Comparison of ENCODE assay signal across 2 cellular contexts in the genomic region with DNA sequence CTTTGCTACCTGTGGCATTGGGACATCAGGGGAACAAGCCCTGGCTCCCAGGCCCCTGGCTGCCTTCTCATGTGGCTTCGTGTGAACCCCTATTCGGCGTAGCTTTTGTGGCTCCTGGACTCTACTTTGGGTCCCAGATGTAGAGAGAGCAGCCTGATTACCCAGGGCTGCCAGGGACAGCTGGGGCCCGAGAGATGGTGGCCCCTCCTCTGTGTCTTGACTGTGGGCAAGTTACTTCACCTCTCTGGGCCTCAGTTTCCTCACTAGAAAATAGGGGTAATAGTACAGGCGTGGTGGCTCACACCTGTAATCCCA.
TF ChIP-seq lines count a peak whose summit lies in the region.

No MANE protein-coding gene starts in this region.

TF ChIP-seq in HCT116, 20 proteins besides CTCF, POLR2A, EP300 and RAD21:
- TF ChIP-seq, protein P1, sequence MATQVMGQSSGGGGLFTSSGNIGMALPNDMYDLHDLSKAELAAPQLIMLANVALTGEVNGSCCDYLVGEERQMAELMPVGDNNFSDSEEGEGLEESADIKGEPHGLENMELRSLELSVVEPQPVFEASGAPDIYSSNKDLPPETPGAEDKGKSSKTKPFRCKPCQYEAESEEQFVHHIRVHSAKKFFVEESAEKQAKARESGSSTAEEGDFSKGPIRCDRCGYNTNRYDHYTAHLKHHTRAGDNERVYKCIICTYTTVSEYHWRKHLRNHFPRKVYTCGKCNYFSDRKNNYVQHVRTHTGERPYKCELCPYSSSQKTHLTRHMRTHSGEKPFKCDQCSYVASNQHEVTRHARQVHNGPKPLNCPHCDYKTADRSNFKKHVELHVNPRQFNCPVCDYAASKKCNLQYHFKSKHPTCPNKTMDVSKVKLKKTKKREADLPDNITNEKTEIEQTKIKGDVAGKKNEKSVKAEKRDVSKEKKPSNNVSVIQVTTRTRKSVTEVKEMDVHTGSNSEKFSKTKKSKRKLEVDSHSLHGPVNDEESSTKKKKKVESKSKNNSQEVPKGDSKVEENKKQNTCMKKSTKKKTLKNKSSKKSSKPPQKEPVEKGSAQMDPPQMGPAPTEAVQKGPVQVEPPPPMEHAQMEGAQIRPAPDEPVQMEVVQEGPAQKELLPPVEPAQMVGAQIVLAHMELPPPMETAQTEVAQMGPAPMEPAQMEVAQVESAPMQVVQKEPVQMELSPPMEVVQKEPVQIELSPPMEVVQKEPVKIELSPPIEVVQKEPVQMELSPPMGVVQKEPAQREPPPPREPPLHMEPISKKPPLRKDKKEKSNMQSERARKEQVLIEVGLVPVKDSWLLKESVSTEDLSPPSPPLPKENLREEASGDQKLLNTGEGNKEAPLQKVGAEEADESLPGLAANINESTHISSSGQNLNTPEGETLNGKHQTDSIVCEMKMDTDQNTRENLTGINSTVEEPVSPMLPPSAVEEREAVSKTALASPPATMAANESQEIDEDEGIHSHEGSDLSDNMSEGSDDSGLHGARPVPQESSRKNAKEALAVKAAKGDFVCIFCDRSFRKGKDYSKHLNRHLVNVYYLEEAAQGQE (IDR thresholded peaks at IDR 0.05; ENCODE audit: low read depth): no peak
- TF ChIP-seq EZH2 (IDR thresholded peaks at IDR 0.05): no peak
- TF ChIP-seq SIN3A (IDR thresholded peaks at IDR 0.05; ENCODE audit: low read depth): no peak
- TF ChIP-seq ZNF274 (IDR thresholded peaks at IDR 0.05; ENCODE audit: low read depth, low read length): no peak
- TF ChIP-seq SP1 (IDR thresholded peaks at IDR 0.05; ENCODE audit: low read depth): no peak
- no peak for TF ChIP-seq SRF (IDR thresholded peaks at IDR 0.05; ENCODE audit: low read depth)
- TF ChIP-seq YY1 (IDR thresholded peaks at IDR 0.05; ENCODE audit: extremely low read depth, insufficient replicate concordance, low read depth, low read length): no peak
- TF ChIP-seq, protein P2, sequence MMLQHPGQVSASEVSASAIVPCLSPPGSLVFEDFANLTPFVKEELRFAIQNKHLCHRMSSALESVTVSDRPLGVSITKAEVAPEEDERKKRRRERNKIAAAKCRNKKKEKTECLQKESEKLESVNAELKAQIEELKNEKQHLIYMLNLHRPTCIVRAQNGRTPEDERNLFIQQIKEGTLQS (IDR thresholded peaks at IDR 0.05): no peak
- TF ChIP-seq POLR2AphosphoS5 (IDR thresholded peaks at IDR 0.05; ENCODE audit: low read depth, low read length): no peak
- no peak for TF ChIP-seq EGR1 (IDR thresholded peaks at IDR 0.05; ENCODE audit: low read depth)
- TF ChIP-seq CEBPB (IDR thresholded peaks at IDR 0.05; ENCODE audit: low read depth): no peak
- TF ChIP-seq ELF1 (IDR thresholded peaks at IDR 0.05; ENCODE audit: borderline replicate concordance, low read depth): no peak
- TF ChIP-seq, protein P3, sequence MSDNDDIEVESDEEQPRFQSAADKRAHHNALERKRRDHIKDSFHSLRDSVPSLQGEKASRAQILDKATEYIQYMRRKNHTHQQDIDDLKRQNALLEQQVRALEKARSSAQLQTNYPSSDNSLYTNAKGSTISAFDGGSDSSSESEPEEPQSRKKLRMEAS (IDR thresholded peaks at IDR 0.05): no peak
- TF ChIP-seq, protein P4, sequence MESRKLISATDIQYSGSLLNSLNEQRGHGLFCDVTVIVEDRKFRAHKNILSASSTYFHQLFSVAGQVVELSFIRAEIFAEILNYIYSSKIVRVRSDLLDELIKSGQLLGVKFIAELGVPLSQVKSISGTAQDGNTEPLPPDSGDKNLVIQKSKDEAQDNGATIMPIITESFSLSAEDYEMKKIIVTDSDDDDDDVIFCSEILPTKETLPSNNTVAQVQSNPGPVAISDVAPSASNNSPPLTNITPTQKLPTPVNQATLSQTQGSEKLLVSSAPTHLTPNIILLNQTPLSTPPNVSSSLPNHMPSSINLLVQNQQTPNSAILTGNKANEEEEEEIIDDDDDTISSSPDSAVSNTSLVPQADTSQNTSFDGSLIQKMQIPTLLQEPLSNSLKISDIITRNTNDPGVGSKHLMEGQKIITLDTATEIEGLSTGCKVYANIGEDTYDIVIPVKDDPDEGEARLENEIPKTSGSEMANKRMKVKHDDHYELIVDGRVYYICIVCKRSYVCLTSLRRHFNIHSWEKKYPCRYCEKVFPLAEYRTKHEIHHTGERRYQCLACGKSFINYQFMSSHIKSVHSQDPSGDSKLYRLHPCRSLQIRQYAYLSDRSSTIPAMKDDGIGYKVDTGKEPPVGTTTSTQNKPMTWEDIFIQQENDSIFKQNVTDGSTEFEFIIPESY (IDR thresholded peaks at IDR 0.05; ENCODE audit: extremely low read depth, insufficient replicate concordance, low read length): no peak
- no peak for TF ChIP-seq TCF7L2 (IDR thresholded peaks at IDR 0.05; ENCODE audit: borderline replicate concordance, extremely low read depth, insufficient read depth, insufficient read length)
- no peak for TF ChIP-seq ZFX (IDR thresholded peaks at IDR 0.05)
- no peak for TF ChIP-seq EZH2phosphoT487 (IDR thresholded peaks at IDR 0.05; ENCODE audit: borderline replicate concordance)
- TF ChIP-seq CBX3 (IDR thresholded peaks at IDR 0.05; ENCODE audit: low read depth): no peak
- no peak for TF ChIP-seq FOSL1 (IDR thresholded peaks at IDR 0.05; ENCODE audit: low read depth)

TF ChIP-seq in endothelial cell of umbilical vein, 7 proteins besides CTCF, POLR2A, EP300 and RAD21:
- TF ChIP-seq GATA2 (IDR thresholded peaks at IDR 0.05; ENCODE audit: insufficient read depth, insufficient read length, low read depth, low read length) (no peak), MYC (IDR thresholded peaks at IDR 0.05; ENCODE audit: low read depth, low read length) (no peak), JUN (IDR thresholded peaks at IDR 0.05; ENCODE audit: borderline replicate concordance, insufficient read depth, insufficient read length, low read depth) (no peak), EZH2 (IDR thresholded peaks at IDR 0.05; ENCODE audit: borderline replicate concordance, low read depth, low read length, severe bottlenecking) (no peak), FOS (IDR thresholded peaks at IDR 0.05; ENCODE audit: borderline replicate concordance, insufficient read depth, low read length) (no peak), POLR2AphosphoS5 (IDR thresholded peaks at IDR 0.05; ENCODE audit: insufficient read depth, low read depth, low read length) (no peak)
- TF ChIP-seq, protein P3 (IDR thresholded peaks at IDR 0.05; ENCODE audit: insufficient read depth, insufficient read length): no peak
